ENCODE assay signal across 2 cellular contexts in the genomic region with DNA sequence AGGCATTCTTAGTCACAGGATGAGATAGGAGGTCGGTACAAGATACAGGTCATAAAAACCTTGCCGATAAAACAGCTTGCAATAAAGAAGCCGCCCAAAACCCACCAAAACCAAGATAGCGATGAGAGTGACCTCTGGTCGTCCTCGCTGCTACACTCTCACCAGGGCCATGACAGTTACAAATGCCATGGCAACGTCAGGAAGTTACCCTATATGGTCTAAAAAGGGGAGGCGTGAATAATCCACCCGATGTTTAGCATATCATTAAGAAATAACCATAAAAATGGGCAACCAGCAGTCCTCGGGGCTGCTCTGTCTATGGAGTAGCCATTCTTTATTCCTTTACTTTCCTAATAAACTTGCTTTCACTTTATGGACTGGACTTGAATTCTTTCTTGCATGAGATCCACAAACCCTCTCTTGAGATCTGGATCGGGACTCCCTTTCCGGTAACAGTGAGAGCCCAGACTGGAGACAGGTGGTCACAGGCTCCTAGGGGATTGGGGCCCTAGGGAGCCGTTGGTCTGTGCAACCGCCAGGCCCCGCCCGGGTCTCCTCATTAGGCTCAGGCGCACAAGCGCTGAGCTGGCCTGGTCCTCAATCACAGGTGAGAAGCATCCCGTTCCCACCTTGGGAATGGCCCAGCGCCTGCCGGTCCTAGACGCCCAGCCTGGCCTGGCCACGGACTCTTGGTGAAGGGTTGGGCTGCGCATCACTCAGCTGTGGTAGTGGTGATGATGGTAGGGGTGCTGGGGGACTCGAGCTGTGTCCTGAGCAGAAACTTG.
TF ChIP-seq lines count a peak whose summit lies in the region.

No MANE protein-coding gene starts in this region.

TF ChIP-seq in liver, 16 proteins besides CTCF, POLR2A, EP300 and RAD21:
- TF ChIP-seq FOXA2 (IDR thresholded peaks at IDR 0.05) (no peak), GABPA (IDR thresholded peaks at IDR 0.05 in 1 of 2, conservative IDR thresholded peaks at IDR 0.05 in 1 of 2) (no peak), RXRA (IDR thresholded peaks at IDR 0.05) (no peak)
- TF ChIP-seq, protein P1, sequence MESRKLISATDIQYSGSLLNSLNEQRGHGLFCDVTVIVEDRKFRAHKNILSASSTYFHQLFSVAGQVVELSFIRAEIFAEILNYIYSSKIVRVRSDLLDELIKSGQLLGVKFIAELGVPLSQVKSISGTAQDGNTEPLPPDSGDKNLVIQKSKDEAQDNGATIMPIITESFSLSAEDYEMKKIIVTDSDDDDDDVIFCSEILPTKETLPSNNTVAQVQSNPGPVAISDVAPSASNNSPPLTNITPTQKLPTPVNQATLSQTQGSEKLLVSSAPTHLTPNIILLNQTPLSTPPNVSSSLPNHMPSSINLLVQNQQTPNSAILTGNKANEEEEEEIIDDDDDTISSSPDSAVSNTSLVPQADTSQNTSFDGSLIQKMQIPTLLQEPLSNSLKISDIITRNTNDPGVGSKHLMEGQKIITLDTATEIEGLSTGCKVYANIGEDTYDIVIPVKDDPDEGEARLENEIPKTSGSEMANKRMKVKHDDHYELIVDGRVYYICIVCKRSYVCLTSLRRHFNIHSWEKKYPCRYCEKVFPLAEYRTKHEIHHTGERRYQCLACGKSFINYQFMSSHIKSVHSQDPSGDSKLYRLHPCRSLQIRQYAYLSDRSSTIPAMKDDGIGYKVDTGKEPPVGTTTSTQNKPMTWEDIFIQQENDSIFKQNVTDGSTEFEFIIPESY (IDR thresholded peaks at IDR 0.05) = no peak
- TF ChIP-seq, protein P2, sequence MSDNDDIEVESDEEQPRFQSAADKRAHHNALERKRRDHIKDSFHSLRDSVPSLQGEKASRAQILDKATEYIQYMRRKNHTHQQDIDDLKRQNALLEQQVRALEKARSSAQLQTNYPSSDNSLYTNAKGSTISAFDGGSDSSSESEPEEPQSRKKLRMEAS (IDR thresholded peaks at IDR 0.05) = no peak

TF ChIP-seq in HepG2, 621 proteins besides CTCF, POLR2A, EP300 and RAD21:
- no peak for TF ChIP-seq SNAI1 (CRISPR knock-in tag; IDR thresholded peaks at IDR 0.05; ENCODE audit: borderline replicate concordance)
- TF ChIP-seq, protein P3, sequence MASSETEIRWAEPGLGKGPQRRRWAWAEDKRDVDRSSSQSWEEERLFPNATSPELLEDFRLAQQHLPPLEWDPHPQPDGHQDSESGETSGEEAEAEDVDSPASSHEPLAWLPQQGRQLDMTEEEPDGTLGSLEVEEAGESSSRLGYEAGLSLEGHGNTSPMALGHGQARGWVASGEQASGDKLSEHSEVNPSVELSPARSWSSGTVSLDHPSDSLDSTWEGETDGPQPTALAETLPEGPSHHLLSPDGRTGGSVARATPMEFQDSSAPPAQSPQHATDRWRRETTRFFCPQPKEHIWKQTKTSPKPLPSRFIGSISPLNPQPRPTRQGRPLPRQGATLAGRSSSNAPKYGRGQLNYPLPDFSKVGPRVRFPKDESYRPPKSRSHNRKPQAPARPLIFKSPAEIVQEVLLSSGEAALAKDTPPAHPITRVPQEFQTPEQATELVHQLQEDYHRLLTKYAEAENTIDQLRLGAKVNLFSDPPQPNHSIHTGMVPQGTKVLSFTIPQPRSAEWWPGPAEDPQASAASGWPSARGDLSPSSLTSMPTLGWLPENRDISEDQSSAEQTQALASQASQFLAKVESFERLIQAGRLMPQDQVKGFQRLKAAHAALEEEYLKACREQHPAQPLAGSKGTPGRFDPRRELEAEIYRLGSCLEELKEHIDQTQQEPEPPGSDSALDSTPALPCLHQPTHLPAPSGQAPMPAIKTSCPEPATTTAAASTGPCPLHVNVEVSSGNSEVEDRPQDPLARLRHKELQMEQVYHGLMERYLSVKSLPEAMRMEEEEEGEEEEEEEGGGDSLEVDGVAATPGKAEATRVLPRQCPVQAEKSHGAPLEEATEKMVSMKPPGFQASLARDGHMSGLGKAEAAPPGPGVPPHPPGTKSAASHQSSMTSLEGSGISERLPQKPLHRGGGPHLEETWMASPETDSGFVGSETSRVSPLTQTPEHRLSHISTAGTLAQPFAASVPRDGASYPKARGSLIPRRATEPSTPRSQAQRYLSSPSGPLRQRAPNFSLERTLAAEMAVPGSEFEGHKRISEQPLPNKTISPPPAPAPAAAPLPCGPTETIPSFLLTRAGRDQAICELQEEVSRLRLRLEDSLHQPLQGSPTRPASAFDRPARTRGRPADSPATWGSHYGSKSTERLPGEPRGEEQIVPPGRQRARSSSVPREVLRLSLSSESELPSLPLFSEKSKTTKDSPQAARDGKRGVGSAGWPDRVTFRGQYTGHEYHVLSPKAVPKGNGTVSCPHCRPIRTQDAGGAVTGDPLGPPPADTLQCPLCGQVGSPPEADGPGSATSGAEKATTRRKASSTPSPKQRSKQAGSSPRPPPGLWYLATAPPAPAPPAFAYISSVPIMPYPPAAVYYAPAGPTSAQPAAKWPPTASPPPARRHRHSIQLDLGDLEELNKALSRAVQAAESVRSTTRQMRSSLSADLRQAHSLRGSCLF (CRISPR knock-in tag; IDR thresholded peaks at IDR 0.05; ENCODE audit: borderline replicate concordance) = no peak
- no peak for TF ChIP-seq ZNF589 (CRISPR knock-in tag; conservative IDR thresholded peaks at IDR 0.05)
- TF ChIP-seq RBM39 (IDR thresholded peaks at IDR 0.05; ENCODE audit: low read depth, low read length, poor library complexity, severe bottlenecking) = no peak
- TF ChIP-seq ZNF292 (CRISPR knock-in tag; IDR thresholded peaks at IDR 0.05; ENCODE audit: borderline replicate concordance, low read depth) = no peak
- no peak for TF ChIP-seq ZFP82 (CRISPR knock-in tag; IDR thresholded peaks at IDR 0.05; ENCODE audit: borderline replicate concordance)
- no peak for TF ChIP-seq ZNF768 (CRISPR knock-in tag; IDR thresholded peaks at IDR 0.05)
- no peak for TF ChIP-seq ZNF337 (CRISPR knock-in tag; IDR thresholded peaks at IDR 0.05; ENCODE audit: borderline replicate concordance, low read depth)
- TF ChIP-seq EZH2 (conservative IDR thresholded peaks at IDR 0.05; ENCODE audit: low read depth, low read length) = no peak
- TF ChIP-seq, protein P4, sequence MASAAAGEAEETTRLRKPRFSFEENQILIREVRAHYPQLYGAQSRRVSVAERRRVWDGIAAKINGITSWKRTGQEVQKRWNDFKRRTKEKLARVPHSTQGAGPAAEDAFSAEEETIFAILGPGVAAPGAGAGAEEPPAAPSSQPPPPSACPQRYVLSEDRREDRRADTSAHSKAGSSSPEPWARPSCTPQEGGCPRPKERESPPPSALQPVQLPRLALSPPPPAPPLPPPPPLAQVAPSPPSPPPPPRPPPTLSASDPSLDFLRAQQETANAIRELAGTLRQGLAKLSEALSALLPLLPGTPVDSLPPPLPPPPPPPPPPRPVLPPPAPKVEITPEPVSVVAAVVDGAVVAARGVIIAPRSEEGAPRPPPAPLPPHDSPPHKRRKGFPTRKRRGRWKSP (CRISPR knock-in tag; IDR thresholded peaks at IDR 0.05) = no peak
- TF ChIP-seq ZSCAN9 (CRISPR knock-in tag; IDR thresholded peaks at IDR 0.05; ENCODE audit: borderline replicate concordance) = no peak
- TF ChIP-seq ZNF788 (CRISPR knock-in tag; IDR thresholded peaks at IDR 0.05; ENCODE audit: borderline replicate concordance) = no peak
- no peak for TF ChIP-seq TGIF2 (CRISPR knock-in tag; IDR thresholded peaks at IDR 0.05)
- TF ChIP-seq CREM (IDR thresholded peaks at IDR 0.05) = no peak
- TF ChIP-seq CREM (CRISPR knock-in tag; IDR thresholded peaks at IDR 0.05) = no peak
- TF ChIP-seq RFX3 (CRISPR knock-in tag; IDR thresholded peaks at IDR 0.05) = no peak
- TF ChIP-seq, protein P5, sequence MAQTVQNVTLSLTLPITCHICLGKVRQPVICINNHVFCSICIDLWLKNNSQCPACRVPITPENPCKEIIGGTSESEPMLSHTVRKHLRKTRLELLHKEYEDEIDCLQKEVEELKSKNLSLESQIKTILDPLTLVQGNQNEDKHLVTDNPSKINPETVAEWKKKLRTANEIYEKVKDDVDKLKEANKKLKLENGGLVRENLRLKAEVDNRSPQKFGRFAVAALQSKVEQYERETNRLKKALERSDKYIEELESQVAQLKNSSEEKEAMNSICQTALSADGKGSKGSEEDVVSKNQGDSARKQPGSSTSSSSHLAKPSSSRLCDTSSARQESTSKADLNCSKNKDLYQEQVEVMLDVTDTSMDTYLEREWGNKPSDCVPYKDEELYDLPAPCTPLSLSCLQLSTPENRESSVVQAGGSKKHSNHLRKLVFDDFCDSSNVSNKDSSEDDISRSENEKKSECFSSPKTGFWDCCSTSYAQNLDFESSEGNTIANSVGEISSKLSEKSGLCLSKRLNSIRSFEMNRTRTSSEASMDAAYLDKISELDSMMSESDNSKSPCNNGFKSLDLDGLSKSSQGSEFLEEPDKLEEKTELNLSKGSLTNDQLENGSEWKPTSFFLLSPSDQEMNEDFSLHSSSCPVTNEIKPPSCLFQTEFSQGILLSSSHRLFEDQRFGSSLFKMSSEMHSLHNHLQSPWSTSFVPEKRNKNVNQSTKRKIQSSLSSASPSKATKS (CRISPR knock-in tag; IDR thresholded peaks at IDR 0.05) = no peak
- TF ChIP-seq NR2C2 (CRISPR knock-in tag; IDR thresholded peaks at IDR 0.05; ENCODE audit: borderline replicate concordance) = no peak
- TF ChIP-seq KDM1A (CRISPR knock-in tag; IDR thresholded peaks at IDR 0.05) = no peak
- no peak for TF ChIP-seq NRL (CRISPR knock-in tag; IDR thresholded peaks at IDR 0.05; ENCODE audit: borderline replicate concordance)
- TF ChIP-seq ZFY (CRISPR knock-in tag; IDR thresholded peaks at IDR 0.05) = no peak
